Comparison of ENCODE assay signal across 11 cellular contexts in genomic region chr13:39415003-39415402, GRCh38.
DNase-seq lines count a peak whose midpoint lies in the region; ATAC-seq and TF ChIP-seq lines count a peak whose summit lies in the region.
"Had no signal": no experiment of that assay in that cellular context is flagged by ENCODE, and none has a peak within 500 bp of the region (broad histone marks: within the 10 kb centered on the region; RNA-seq: fewer than 3 reads in every experiment).

No MANE protein-coding gene starts in this region.

- H3K4me1 ChIP-seq in A673 (ENCODE audit: insufficient read depth, low read length, poor library complexity, severe bottlenecking) = peaks cover 99% of the 10 kb centered on the region
- peaks cover 6% of the 10 kb centered on the region for H3K4me1 ChIP-seq in rectal smooth muscle tissue (ENCODE audit: control insufficient read depth, insufficient read depth, low read length)

- TF ChIP-seq CTCF in A673 (conservative IDR thresholded peaks at IDR 0.05; ENCODE audit: low read depth, low read length) = no peak

- no peak for ATAC-seq in activated T-cell treated with anti-CD3 and anti-CD28 coated beads, Interleukin-2, amount 50 U/mL, for 4 hours
- no peak for ATAC-seq in GM18870 (IDR thresholded peaks at IDR 0.05; ENCODE audit: unreplicated experiment)
- ATAC-seq in HG03039 (IDR thresholded peaks at IDR 0.05; ENCODE audit: unreplicated experiment) = no peak

- H3K9me3 ChIP-seq in A673 (ENCODE audit: low read depth, low read length, poor library complexity, severe bottlenecking) = no peaks in the 10 kb centered on the region
- H3K9me3 ChIP-seq: upper lobe of left lung had no signal

- H3K27ac ChIP-seq in A673 (ENCODE audit: low read depth, low read length, poor library complexity, severe bottlenecking) = peak overlapping the region; percentile 56
- peak overlapping the region; percentile 51 for H3K27ac ChIP-seq in rectal smooth muscle tissue (ENCODE audit: low read depth, low read length)

- BruUV-seq in A673 (replicated peaks; lab: Mats Ljungman, UMichigan) = no TSS peak

- H3K36me3 ChIP-seq in A673 (ENCODE audit: insufficient read depth, low read length, poor library complexity, severe bottlenecking) (no peaks in the 10 kb centered on the region), rectal smooth muscle tissue (ENCODE audit: control insufficient read depth, insufficient read depth, low read length) (no peaks in the 10 kb centered on the region)
- H3K36me3 ChIP-seq: upper lobe of left lung had no signal

- CTCF ChIA-PET in A673 (lab: Charles Lee) = interaction anchor here (0.6 to 1.7 kb wide), 4 partner anchors 34 to 268 kb away, joined by 3 to 8 read pairs (median 6); no protein-coding TSS in a partner anchor

- H3K36me3 Mint-ChIP-seq in activated T-cell treated with anti-CD3 and anti-CD28 coated beads, Interleukin-2, amount 50 U/mL, for 4 hours (ENCODE audit: insufficient read depth) = no peaks in the 10 kb centered on the region
- H3K36me3 Mint-ChIP-seq: activated naive CD8-positive, alpha-beta T cell treated with anti-CD3 and anti-CD28 coated beads, Interleukin-2, amount 10 ng/mL, durations not matched to agents 7 days and 5 days had no signal

- H3K27me3 ChIP-seq in A673 (replicated peaks; ENCODE audit: insufficient read depth, low read depth, low read length, poor library complexity) = no peaks in the 10 kb centered on the region
- H3K27me3 ChIP-seq in rectal smooth muscle tissue (ENCODE audit: control insufficient read depth, insufficient read depth, low read length) = no peaks in the 10 kb centered on the region
- H3K27me3 ChIP-seq: upper lobe of left lung had no signal

- peaks cover 8% of the 10 kb centered on the region for H3K27me3 Mint-ChIP-seq in activated T-cell treated with anti-CD3 and anti-CD28 coated beads, Interleukin-2, amount 50 U/mL, for 4 hours (ENCODE audit: low read depth)

- intact Hi-C loops in A673 (cut with micrococcal nuclease; ENCODE audit: unreplicated experiment) = loop anchor here (1.0 to 10.0 kb wide), 2 partner anchors 80 to 187 kb away; no protein-coding TSS in a partner anchor

- no peak overlapping the region for H3K9ac ChIP-seq in rectal smooth muscle tissue (ENCODE audit: low read length)

- no peaks in the 10 kb centered on the region for H3K9me3 Mint-ChIP-seq in activated T-cell treated with anti-CD3 and anti-CD28 coated beads, Interleukin-2, amount 50 U/mL, for 4 hours
- H3K9me3 Mint-ChIP-seq: activated naive CD8-positive, alpha-beta T cell treated with anti-CD3 and anti-CD28 coated beads, Interleukin-2, amount 10 ng/mL, durations not matched to agents 7 days and 5 days had no signal

- DNase-seq in A673 (ENCODE audit: low spot score) (no peak), dermis microvascular lymphatic vessel endothelial cell (ENCODE audit: low read depth in 2 of 2) (peak; percentile 95 to 97), iris pigment epithelial cell (ENCODE audit: low read depth) (peak; percentile 18), NCI-H510A (lab: John Stamatoyannopoulos, UW) (no peak)
- no peak for DNase-seq in activated T-cell treated with anti-CD3 and anti-CD28 coated beads, Interleukin-2, amount 50 U/mL, for 4 hours
- DNase-seq: activated naive CD8-positive, alpha-beta T cell treated with anti-CD3 and anti-CD28 coated beads, Interleukin-2, amount 10 ng/mL, durations not matched to agents 7 days and 5 days; RPMI8226 had no signal

- no peak overlapping the region for H3K4me3 Mint-ChIP-seq in activated T-cell treated with anti-CD3 and anti-CD28 coated beads, Interleukin-2, amount 50 U/mL, for 4 hours
- H3K4me3 Mint-ChIP-seq: activated naive CD8-positive, alpha-beta T cell treated with anti-CD3 and anti-CD28 coated beads, Interleukin-2, amount 10 ng/mL, durations not matched to agents 7 days and 5 days had no signal

- POLR2A ChIA-PET in A673 (lab: Charles Lee; ENCODE audit: low non-redundant PET) = no interaction called here

- H3K4me1 Mint-ChIP-seq in activated T-cell treated with anti-CD3 and anti-CD28 coated beads, Interleukin-2, amount 50 U/mL, for 4 hours (ENCODE audit: low read depth) = no peaks in the 10 kb centered on the region
- H3K4me1 Mint-ChIP-seq: activated naive CD8-positive, alpha-beta T cell treated with anti-CD3 and anti-CD28 coated beads, Interleukin-2, amount 10 ng/mL, durations not matched to agents 7 days and 5 days had no signal

- no peak overlapping the region for H3K4me3 ChIP-seq in A673 (ENCODE audit: low read depth, low read length, poor library complexity, severe bottlenecking)
- no peak overlapping the region for H3K4me3 ChIP-seq in rectal smooth muscle tissue (ENCODE audit: low read length)
- H3K4me3 ChIP-seq: upper lobe of left lung had no signal

Comparison
In these comparisons a context has a peak if more than half of its experiments do, and no peak if none do; other contexts are left out.
1. DNase-seq: peak in dermis microvascular lymphatic vessel endothelial cell (2 of 2) and iris pigment epithelial cell (single experiment); none in A673 (single experiment), activated T-cell treated with anti-CD3 and anti-CD28 coated beads, Interleukin-2, amount 50 U/mL, for 4 hours (single experiment) and NCI-H510A (single experiment).